ENCODE assay signal across 9 cellular contexts in genomic region chr10:88583584-88583957, GRCh38. TPM values are rescaled to one million over a fixed set of nuclear protein-coding genes. Genes with fewer than 3 reads are reported as not detected.
DNase-seq lines count a peak whose midpoint lies in the region; ATAC-seq and TF ChIP-seq lines count a peak whose summit lies in the region.
"Had no signal": no experiment of that assay in that cellular context is flagged by ENCODE, and none has a peak within 500 bp of the region (broad histone marks: within the 10 kb centered on the region; RNA-seq: fewer than 3 reads in every experiment).

No MANE protein-coding gene starts in this region.

- no peak overlapping the region for H3K27ac ChIP-seq in endodermal cell (ENCODE audit: low read depth, low read length)

- no peaks in the 10 kb centered on the region for H3K36me3 Mint-ChIP-seq in endodermal cell (ENCODE audit: low read depth)
- H3K36me3 Mint-ChIP-seq in neural crest cell (ENCODE audit: low read depth): peaks cover 9% of the 10 kb centered on the region

- no peak for ATAC-seq in GM19023 (IDR thresholded peaks at IDR 0.05; ENCODE audit: unreplicated experiment)
- no peak for ATAC-seq in GM18873 (IDR thresholded peaks at IDR 0.05; ENCODE audit: low FRiP score, unreplicated experiment)

- TF ChIP-seq POLR2A in NB4 (IDR thresholded peaks at IDR 0.05; ENCODE audit: extremely low read depth, insufficient read length): no peak

- peaks cover 23% of the 10 kb centered on the region for H3K27me3 Mint-ChIP-seq in endodermal cell (ENCODE audit: insufficient read depth)
- peaks cover 13% of the 10 kb centered on the region for H3K27me3 Mint-ChIP-seq in neural crest cell (ENCODE audit: low read depth)

- no peaks in the 10 kb centered on the region for H3K36me3 ChIP-seq in BE2C
- H3K36me3 ChIP-seq in endodermal cell (ENCODE audit: control insufficient read depth, insufficient read depth, low read length): no peaks in the 10 kb centered on the region

- H3K27me3 ChIP-seq in BE2C (no peaks in the 10 kb centered on the region), endodermal cell (ENCODE audit: control insufficient read depth, insufficient read depth, low read length, poor library complexity, severe bottlenecking) (no peaks in the 10 kb centered on the region)

- peak overlapping the region; percentile 74 for H3K4me3 Mint-ChIP-seq in endodermal cell
- H3K4me3 Mint-ChIP-seq in neural crest cell: peak overlapping the region; percentile 86

- H3K4me1 ChIP-seq in BE2C (no peaks in the 10 kb centered on the region), endodermal cell (ENCODE audit: control insufficient read depth, insufficient read depth, low read length) (no peaks in the 10 kb centered on the region)

- DNase-seq in BE2C (no peak), NB4 (ENCODE audit: low read depth) (no peak), endodermal cell (no peak), neural crest cell (ENCODE audit: low read depth, low spot score) (no peak), hepatic stellate cell (ENCODE audit: low spot score) (no peak), LoVo (ENCODE audit: low spot score) (no peak)

- no peak overlapping the region for H3K9ac ChIP-seq in endodermal cell (ENCODE audit: extremely low read depth, low read length, poor library complexity, severe bottlenecking)

- H3K4me1 Mint-ChIP-seq in endodermal cell: no peaks in the 10 kb centered on the region
- H3K4me1 Mint-ChIP-seq in neural crest cell: peaks cover 10% of the 10 kb centered on the region

- no peak for TF ChIP-seq CTCF in BE2C (IDR thresholded peaks at IDR 0.05; ENCODE audit: low read depth, low read length)
- TF ChIP-seq CTCF in NB4 (IDR thresholded peaks at IDR 0.05; ENCODE audit: low read depth, low read length): no peak
- TF ChIP-seq CTCF in endodermal cell (conservative IDR thresholded peaks at IDR 0.05): no peak
- TF ChIP-seq CTCF in neural crest cell (conservative IDR thresholded peaks at IDR 0.05): no peak

- H3K9me3 ChIP-seq in BE2C (no peaks in the 10 kb centered on the region), endodermal cell (ENCODE audit: control insufficient read depth, low read length) (no peaks in the 10 kb centered on the region)

- H3K9me3 Mint-ChIP-seq in endodermal cell (no peaks in the 10 kb centered on the region), neural crest cell (peaks cover 23% of the 10 kb centered on the region)

- H3K27ac Mint-ChIP-seq in endodermal cell (peak overlapping the region; percentile 91), neural crest cell (ENCODE audit: unreplicated experiment) (no peak overlapping the region)

- peak overlapping the region; percentile 57 for H3K4me3 ChIP-seq in BE2C (ENCODE audit: low read depth, low read length)
- peak overlapping the region; percentile 68 for H3K4me3 ChIP-seq in NB4 (ENCODE audit: low read depth, low read length)
- H3K4me3 ChIP-seq in endodermal cell (ENCODE audit: low read length): peak overlapping the region; percentile 71

- WGBS in endodermal cell (ENCODE audit: insufficient coverage in 1 of 2, insufficient read length in 1 of 2), 2 experiments: 69% methylated on average over 4 to 7 of the region's 7 CpGs

RNA-seq across cellular contexts. Expression of gene RNLS, which starts 0.5 kb away (rescaled TPM):
- 5.1 TPM for polyA plus RNA-seq in BE2C (2012; ENCODE audit: insufficient read depth, insufficient read length, low read depth)
- total RNA-seq in endodermal cell (10 to 100 TPM; 10.1 to 12.3 TPM), neural crest cell (3.3 and 3.8 TPM in 2 replicates)
- polyA plus RNA-seq in endodermal cell (2013, experiment 1 of 2): 5.9 TPM
- polyA plus RNA-seq in endodermal cell (2013, experiment 2 of 2): 6.5 TPM

RNA-seq across cellular contexts. Expression of gene LIPJ, which starts 3.0 kb away (rescaled TPM):
- polyA plus RNA-seq in BE2C (2012; ENCODE audit: insufficient read depth, insufficient read length, low read depth): 0.29 TPM
- total RNA-seq in endodermal cell (not detected), neural crest cell (not detected in 2 replicates)
- polyA plus RNA-seq in endodermal cell (2013, experiment 1 of 2): not detected
- polyA plus RNA-seq in endodermal cell (2013, experiment 2 of 2): not detected
- total RNA-seq: activated CD8-positive, alpha-beta memory T cell treated with anti-CD3 and anti-CD28 coated beads for 36 hours had no signal
